In the genomic region with DNA sequence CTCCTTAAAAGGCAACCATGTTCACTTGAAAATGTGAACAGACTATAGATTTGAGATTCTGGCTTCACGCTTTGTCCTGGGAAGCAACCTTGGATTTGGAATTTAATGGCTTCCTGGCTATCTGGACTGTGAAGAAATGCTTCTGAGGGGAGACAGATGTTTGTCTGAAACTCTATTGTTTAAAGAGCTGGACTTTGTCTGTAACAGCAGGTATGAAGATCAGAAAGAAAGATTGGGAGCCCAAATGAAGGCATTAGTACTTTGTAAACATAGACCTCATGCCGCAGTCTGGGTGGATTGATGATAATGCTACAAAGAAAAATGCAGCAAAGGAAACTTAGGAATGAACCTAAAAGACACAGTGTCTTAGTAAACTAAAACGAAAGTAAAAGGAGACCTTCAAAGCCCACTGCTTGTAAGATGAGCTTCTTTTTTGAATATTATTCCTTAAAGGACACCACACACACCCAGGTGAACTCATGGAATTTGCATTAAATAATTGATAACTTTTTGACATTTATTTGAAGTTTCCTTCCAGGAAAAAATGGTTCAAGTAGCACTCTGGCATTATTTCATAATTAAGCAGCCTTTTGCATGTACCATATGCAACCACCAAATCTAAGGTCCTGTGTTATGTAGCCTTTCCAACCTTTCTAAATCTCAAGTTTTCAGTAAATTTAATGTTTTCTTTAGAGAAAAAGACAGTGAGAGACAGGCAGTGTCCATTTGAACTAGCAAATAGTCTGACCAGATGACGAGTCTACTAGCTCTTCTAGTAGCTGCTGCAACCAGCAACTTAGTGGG, we compare ENCODE assay signal across 8 cellular contexts.
DNase-seq lines count a peak whose midpoint lies in the region; ATAC-seq, FAIRE-seq and TF ChIP-seq lines count a peak whose summit lies in the region.
"Not testable (repeated sequence)": the region's sequence is repeated elsewhere in the genome, so short reads cannot be mapped to it uniquely, and the experiment has no call there.

No MANE protein-coding gene starts in this region.

- not testable (repeated sequence) for H4K20me1 ChIP-seq in Loucy (ENCODE audit: insufficient read depth, low read length, poor library complexity, severe bottlenecking); osteoblast (ENCODE audit: insufficient read depth, low read length)

- H3K4me3 ChIP-seq in Loucy (ENCODE audit: low read length, poor library complexity, severe bottlenecking), result peak overlapping the region; percentile 65
- H3K4me3 ChIP-seq in WI38 (ENCODE audit: low read depth, low read length), result 0 out of 2 replicates have a peak overlapping the region, but pooled peaks have one; percentile 20
- H3K4me3 ChIP-seq in osteoblast (ENCODE audit: insufficient read depth, low read length); thyroid gland (replicated peaks in 1 of 3): not testable (repeated sequence)

- peak overlapping the region; percentile 51 to 63 for H3K4me3 Mint-ChIP-seq in effector memory CD8-positive, alpha-beta T cell
- peak overlapping the region in 4 of 5 donors; percentile 9 to 70 (median 48) for H3K4me3 Mint-ChIP-seq in immature natural killer cell

- H3K4me1 Mint-ChIP-seq in effector memory CD8-positive, alpha-beta T cell (ENCODE audit: low read depth in 2 of 2), result not testable (repeated sequence)
- peaks cover 9 to 11% of the 10 kb centered on the region in 2 donors for H3K4me1 Mint-ChIP-seq in immature natural killer cell

- H3K27me3 Mint-ChIP-seq in effector memory CD8-positive, alpha-beta T cell; immature natural killer cell (ENCODE audit: low read depth in 3 of 3): not testable (repeated sequence)

- ATAC-seq in activated naive CD4-positive, alpha-beta T cell treated with anti-CD3 and anti-CD28 coated beads, Interleukin-2, amount 50 U/mL, for 72 hours; effector memory CD8-positive, alpha-beta T cell (replicated peaks): not testable (repeated sequence)

- peak overlapping the region; percentile 6 to 65 for H3K27ac Mint-ChIP-seq in activated naive CD4-positive, alpha-beta T cell treated with anti-CD3 and anti-CD28 coated beads, Interleukin-2, amount 50 U/mL, for 72 hours
- not testable (repeated sequence) for H3K27ac Mint-ChIP-seq in effector memory CD8-positive, alpha-beta T cell; immature natural killer cell

- not testable (repeated sequence) for H3K4me1 ChIP-seq in Loucy (ENCODE audit: insufficient read depth, low read length, poor library complexity, severe bottlenecking); osteoblast (ENCODE audit: insufficient read depth, low read length); thyroid gland

- peak overlapping the region; percentile 87 for H2AFZ ChIP-seq in Loucy (ENCODE audit: low read length)
- H2AFZ ChIP-seq in osteoblast (ENCODE audit: low read length), result not testable (repeated sequence)

- DNase-seq in GM12891 (ENCODE audit: insufficient read length, low spot score); activated naive CD4-positive, alpha-beta T cell treated with anti-CD3 and anti-CD28 coated beads, Interleukin-2, amount 50 U/mL, for 72 hours (ENCODE audit: low spot score in 2 of 2); effector memory CD8-positive, alpha-beta T cell; immature natural killer cell; osteoblast (ENCODE audit: insufficient read length, low spot score, missing footprints); thyroid gland: not testable (repeated sequence)

- H3K27me3 ChIP-seq in Loucy (ENCODE audit: insufficient read depth, low read length, poor library complexity, severe bottlenecking); osteoblast (ENCODE audit: insufficient read depth, low read length); thyroid gland: not testable (repeated sequence)

- FAIRE-seq in GM12891 (lab: Jason Lieb, UNC), result peak; percentile 38

- not testable (repeated sequence) for H3F3A ChIP-seq in Loucy (ENCODE audit: low read depth)

- not testable (repeated sequence) for H3K36me3 ChIP-seq in Loucy (ENCODE audit: insufficient read depth, low read length); osteoblast (ENCODE audit: insufficient read depth, low read length); thyroid gland

- not testable (repeated sequence) for H3K9me3 ChIP-seq in Loucy (ENCODE audit: insufficient read depth, low read depth, low read length); osteoblast (ENCODE audit: low read depth, low read length); thyroid gland

- H3K79me2 ChIP-seq in Loucy (ENCODE audit: insufficient read depth, low read length); osteoblast (ENCODE audit: insufficient read depth, low read length): not testable (repeated sequence)

- not testable (repeated sequence) for H3K9me2 ChIP-seq in Loucy (replicated peaks; ENCODE audit: low read depth, low read length)

- not testable (repeated sequence) for H3K9me3 Mint-ChIP-seq in activated naive CD4-positive, alpha-beta T cell treated with anti-CD3 and anti-CD28 coated beads, Interleukin-2, amount 50 U/mL, for 72 hours; effector memory CD8-positive, alpha-beta T cell; immature natural killer cell

- not testable (repeated sequence) for TF ChIP-seq POLR2A in GM12891 (IDR thresholded peaks at IDR 0.05; ENCODE audit: low read depth, low read length); thyroid gland (IDR thresholded peaks at IDR 0.05)

- intact Hi-C loops in thyroid gland (cut with DNase I), result not testable (repeated sequence)

- not testable (repeated sequence) for H3K27ac ChIP-seq in osteoblast (ENCODE audit: low read depth, low read length)
- H3K27ac ChIP-seq in thyroid gland, result peak overlapping the region in 2 of 3 donors; percentile 71 to 75

- not testable (repeated sequence) for H3K9ac ChIP-seq in Loucy (ENCODE audit: low read depth, low read length, poor library complexity, severe bottlenecking)

- not testable (repeated sequence) for H3K36me3 Mint-ChIP-seq in activated naive CD4-positive, alpha-beta T cell treated with anti-CD3 and anti-CD28 coated beads, Interleukin-2, amount 50 U/mL, for 72 hours; effector memory CD8-positive, alpha-beta T cell (ENCODE audit: insufficient read depth); immature natural killer cell

- H3K4me2 ChIP-seq in Loucy (ENCODE audit: low read depth, low read length, poor library complexity, severe bottlenecking) (peak overlapping the region; percentile 76), osteoblast (ENCODE audit: insufficient read depth, low read length) (peak overlapping the region; percentile 45)

- WGBS in thyroid gland, 2 donors, result 45 to 47% methylated on average over 4 of the region's 4 CpGs

- TF ChIP-seq CTCF in Loucy (conservative IDR thresholded peaks at IDR 0.05; ENCODE audit: low read length); WI38 (IDR thresholded peaks at IDR 0.05; ENCODE audit: low read depth, low read length); osteoblast (IDR thresholded peaks at IDR 0.05; ENCODE audit: extremely low read depth, low read depth, low read length); thyroid gland (IDR thresholded peaks at IDR 0.05): not testable (repeated sequence)
